ENCODE assay signal across 27 cellular contexts in the genomic region with DNA sequence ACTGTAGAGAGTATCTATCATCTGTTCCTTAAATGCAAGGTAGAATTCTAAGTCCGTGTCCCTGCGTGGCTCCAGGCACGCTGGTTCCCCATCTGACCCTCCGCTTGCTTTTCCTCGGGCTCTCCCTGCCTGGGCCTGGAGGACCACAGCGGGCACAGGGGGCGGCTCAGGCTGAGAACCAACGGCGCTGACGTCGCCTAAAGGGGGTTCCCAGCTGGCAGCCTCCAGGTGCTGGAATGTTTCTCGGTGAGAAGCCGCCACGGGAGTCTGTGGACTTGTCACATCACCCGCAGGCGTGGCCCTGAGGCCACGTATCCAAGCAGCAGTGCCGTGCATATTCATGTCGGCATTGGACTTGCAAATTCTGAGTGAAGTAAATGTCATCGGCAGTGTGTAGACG. TPM values are rescaled to one million over a fixed set of nuclear protein-coding genes. Genes with fewer than 3 reads are reported as not detected.
DNase-seq lines count a peak whose midpoint lies in the region; ATAC-seq, FAIRE-seq and TF ChIP-seq lines count a peak whose summit lies in the region.
"Had no signal": no experiment of that assay in that cellular context is flagged by ENCODE, and none has a peak within 500 bp of the region (broad histone marks: within the 10 kb centered on the region; RNA-seq: fewer than 3 reads in every experiment).

No MANE protein-coding gene starts in this region.

- 77 to 87% (median 85%) methylated on average over 17 to 21 of the region's 21 CpGs for WGBS in heart left ventricle, 4 donors
- 87 to 88% methylated on average over 21 of the region's 21 CpGs for WGBS in sigmoid colon, 2 donors

- intact Hi-C loops in cardiac septum (cut with DNase I) (no loop called here), heart left ventricle (cut with DNase I) (no loop called here), kidney (cut with DNase I) (no loop called here), sigmoid colon (cut with DNase I) (no loop called here)

- no peak overlapping the region for H3K27ac ChIP-seq in heart left ventricle
- no peak overlapping the region for H3K27ac ChIP-seq in RWPE2 (ENCODE audit: poor library complexity, severe bottlenecking)
- H3K27ac ChIP-seq in kidney (ENCODE audit: low read depth in 2 of 2, low read length in 2 of 2), result no peak overlapping the region
- peak overlapping the region in 2 of 4 donors; percentile 56 to 66 for H3K27ac ChIP-seq in sigmoid colon
- H3K27ac ChIP-seq: body of pancreas, prostate gland, SJSA1, testis, VCaP had no signal

- no peak overlapping the region for H3K9ac ChIP-seq in kidney (ENCODE audit: low read length in 2 of 2)

- peaks cover 0 to 35% (median 4%) of the 10 kb centered on the region in 9 donors for H3K27me3 ChIP-seq in heart left ventricle
- peaks cover 2% of the 10 kb centered on the region for H3K27me3 ChIP-seq in RWPE2 (ENCODE audit: insufficient read depth, poor library complexity, severe bottlenecking)
- H3K27me3 ChIP-seq in sigmoid colon, result peaks cover 0 to 2% (median 0%) of the 10 kb centered on the region in 3 donors
- H3K27me3 ChIP-seq: body of pancreas, MG63, testis had no signal

- peak; percentile 29 for DNase-seq in cardiac septum (ENCODE audit: low spot score)
- DNase-seq in heart left ventricle, result no peak
- peak; percentile 81 for DNase-seq in RWPE2 (ENCODE audit: low spot score)
- DNase-seq in kidney, result peak; percentile 38
- peak; percentile 41 for DNase-seq in sigmoid colon
- no peak for DNase-seq in H54 (ENCODE audit: insufficient read length, low spot score)
- DNase-seq: activated CD8-positive, alpha-beta T cell treated with anti-CD3 and anti-CD28 coated beads, Interleukin-2, amount 10 ng/mL, durations not matched to agents 7 days and 5 days; activated T-cell treated with anti-CD3 and anti-CD28 coated beads, Interleukin-2, amount 50 U/mL, for 1 hour; cortex of kidney; DMS153; H7; MG63; NCI-H1417; NCI-H2107; NCI-H446 treated with DMSO at 0.1 percent for 48 hours; stimulated activated CD4-positive, alpha-beta T cell treated with anti-CD3 and anti-CD28 coated beads, Interleukin-2, amount 100 ng/mL, for 48 hours; stimulated activated naive CD4-positive, alpha-beta T cell; testis had no signal

- H3K9me3 ChIP-seq in heart left ventricle, result peaks cover 0 to 2% (median 0%) of the 10 kb centered on the region in 12 donors
- no peaks in the 10 kb centered on the region for H3K9me3 ChIP-seq in RWPE2 (ENCODE audit: severe bottlenecking)
- H3K9me3 ChIP-seq in kidney (ENCODE audit: control insufficient read depth in 1 of 2, low read length in 2 of 2), result no peaks in the 10 kb centered on the region
- H3K9me3 ChIP-seq in sigmoid colon, result no peaks in the 10 kb centered on the region
- H3K9me3 ChIP-seq: body of pancreas, MG63, prostate gland, SJSA1, testis had no signal

- TF ChIP-seq POLR2A in heart left ventricle (IDR thresholded peaks at IDR 0.05) (no peak), sigmoid colon (IDR thresholded peaks at IDR 0.05) (no peak), H54 (IDR thresholded peaks at IDR 0.05; ENCODE audit: low read depth, low read length) (no peak)

- ATAC-seq in heart left ventricle (no peak), RWPE2 (ENCODE audit: low read depth) (no peak), GM18858 (IDR thresholded peaks at IDR 0.05; ENCODE audit: unreplicated experiment) (no peak), GM18502 (IDR thresholded peaks at IDR 0.05; ENCODE audit: poor library complexity, unreplicated experiment) (no peak)
- ATAC-seq: activated CD8-positive, alpha-beta T cell treated with anti-CD3 and anti-CD28 coated beads, Interleukin-2, amount 10 ng/mL, durations not matched to agents 7 days and 5 days; body of pancreas; CD8-positive, alpha-beta T cell had no signal

- H3K4me3 ChIP-seq in heart left ventricle (no peak overlapping the region), RWPE2 (ENCODE audit: severe bottlenecking) (no peak overlapping the region), kidney (ENCODE audit: low read length in 2 of 2) (no peak overlapping the region), sigmoid colon (no peak overlapping the region)
- H3K4me3 ChIP-seq: body of pancreas, MG63, prostate gland, SJSA1, testis had no signal

- no peaks in the 10 kb centered on the region for H3K36me3 ChIP-seq in heart left ventricle
- no peaks in the 10 kb centered on the region for H3K36me3 ChIP-seq in RWPE2 (ENCODE audit: low read depth)
- no peaks in the 10 kb centered on the region for H3K36me3 ChIP-seq in kidney (ENCODE audit: control insufficient read depth in 1 of 2, insufficient read depth in 2 of 2, low read length in 2 of 2)
- peaks cover 0 to 4% (median 0%) of the 10 kb centered on the region in 4 donors for H3K36me3 ChIP-seq in sigmoid colon
- H3K36me3 ChIP-seq: MG63, prostate gland, SJSA1 had no signal

- peaks cover 0 to 12% (median 0%) of the 10 kb centered on the region in 12 donors for H3K4me1 ChIP-seq in heart left ventricle
- H3K4me1 ChIP-seq in RWPE2 (ENCODE audit: insufficient read depth, poor library complexity, severe bottlenecking), result peaks cover 7% of the 10 kb centered on the region
- no peaks in the 10 kb centered on the region for H3K4me1 ChIP-seq in kidney (ENCODE audit: control insufficient read depth in 1 of 2, insufficient read depth in 1 of 2, low read depth in 1 of 2, low read length in 2 of 2)
- peaks cover 0 to 61% (median 27%) of the 10 kb centered on the region in 4 donors for H3K4me1 ChIP-seq in sigmoid colon
- H3K4me1 ChIP-seq: body of pancreas, prostate gland, SJSA1, testis had no signal

- TF ChIP-seq CTCF in heart left ventricle (IDR thresholded peaks at IDR 0.05), result no peak
- no peak for TF ChIP-seq CTCF in RWPE2 (IDR thresholded peaks at IDR 0.05; ENCODE audit: poor library complexity, severe bottlenecking)
- TF ChIP-seq CTCF in kidney (IDR thresholded peaks at IDR 0.05; ENCODE audit: borderline replicate concordance, extremely low read depth, insufficient read depth), result no peak
- TF ChIP-seq CTCF in sigmoid colon (IDR thresholded peaks at IDR 0.05), result no peak

- TF ChIP-seq EP300 in sigmoid colon (IDR thresholded peaks at IDR 0.05), result no peak

- FAIRE-seq in kidney (lab: Jason Lieb, UNC), result no peak
- FAIRE-seq in H54 (lab: Jason Lieb, UNC), result no peak
- FAIRE-seq: endometrium had no signal

RNA-seq across cellular contexts. Expression of gene NTSR1, which starts 24.1 kb away (rescaled TPM):
- 0.08 TPM for total RNA-seq in cardiac septum
- total RNA-seq in heart left ventricle, result under 1 TPM in 3 of 9 donors, not detected in 6; 0.07 to 0.32 (median 0.07) TPM
- polyA plus RNA-seq in heart left ventricle, result under 1 TPM in 1 of 2 donors, not detected in 1; 0.01 TPM
- total RNA-seq in kidney, result 0.09 TPM
- polyA plus RNA-seq in kidney (ENCODE audit: insufficient read depth, low read depth, low replicate concordance), result not detected
- total RNA-seq in sigmoid colon, result 10 to 100 TPM in 3 of 4 donors, 1 to 10 TPM in 1; 5.4 to 54.0 (median 27.6) TPM
- polyA plus RNA-seq in sigmoid colon, result 1 to 10 TPM in 1 of 3 donors, under 1 TPM in 1, not detected in 1; 0.60 to 1.4 TPM
- total RNA-seq: body of pancreas; CD8-positive, alpha-beta T cell; G401; SJSA1 had no signal

Comparison
In these comparisons a context has a peak if more than half of its experiments do, and no peak if none do; other contexts are left out.
1. DNase-seq: peak in cardiac septum (single experiment), RWPE2 (single experiment), kidney (single experiment) and sigmoid colon (single experiment); none in heart left ventricle (0 of 5) and H54 (single experiment).